11 cellular contexts compared by ENCODE assay signal in the genomic region with DNA sequence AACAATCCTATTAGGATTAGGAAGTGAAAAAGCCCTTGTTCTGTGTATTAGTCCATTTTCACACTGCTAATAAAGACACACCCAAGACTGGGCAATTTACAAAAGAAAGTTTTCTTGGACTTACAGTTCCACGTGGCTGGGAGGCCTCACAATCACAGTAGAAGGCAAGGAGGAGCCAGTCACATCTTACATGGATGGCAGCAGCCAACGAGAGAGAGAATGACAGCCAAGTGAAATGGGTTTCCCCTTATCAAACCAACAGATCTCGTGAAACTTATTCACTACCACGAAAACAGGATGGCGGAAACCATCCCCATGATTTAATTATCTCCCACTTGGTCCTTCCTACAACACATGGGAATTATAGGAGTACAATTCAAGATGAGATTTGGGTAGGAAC.
"Had no signal": no experiment of that assay in that cellular context is flagged by ENCODE, and none has a peak within 500 bp of the region (broad histone marks: within the 10 kb centered on the region; RNA-seq: fewer than 3 reads in every experiment).

No MANE protein-coding gene starts in this region.

- H3K4me2 ChIP-seq: GM23338 had no signal

- H3K4me1 ChIP-seq: HAP-1 had no signal

- H3K4me3 ChIP-seq: GM23248, GM23338, HAP-1 had no signal

- H3K36me3 ChIP-seq: HAP-1 had no signal

- DNase-seq: GM23248, GOT3, H7, H9, HCEC 1CT, HFFc6 had no signal

- H3K27ac ChIP-seq: GM23248 had no signal

- ATAC-seq: GM23338, HCT116 had no signal

- H2AFZ ChIP-seq: GM23248, GM23338 had no signal

- H3K9ac ChIP-seq: GM23248 had no signal

- H3K9me3 ChIP-seq: HAP-1 had no signal

- FAIRE-seq: H1, H54 had no signal
